1 cellular context compared by ENCODE assay signal in genomic region chr7:128409435-128410091, GRCh38.
TF ChIP-seq lines count a peak whose summit lies in the region.

Gene IMPDH1, minus strand, starts transcription at chr7:128409982. Its CDS starts 81 bp downstream, at chr7:128409901.

TF ChIP-seq in HepG2, 621 proteins besides CTCF, POLR2A, EP300 and RAD21 (continued from another document and continues in another):
- TF ChIP-seq, protein P1, sequence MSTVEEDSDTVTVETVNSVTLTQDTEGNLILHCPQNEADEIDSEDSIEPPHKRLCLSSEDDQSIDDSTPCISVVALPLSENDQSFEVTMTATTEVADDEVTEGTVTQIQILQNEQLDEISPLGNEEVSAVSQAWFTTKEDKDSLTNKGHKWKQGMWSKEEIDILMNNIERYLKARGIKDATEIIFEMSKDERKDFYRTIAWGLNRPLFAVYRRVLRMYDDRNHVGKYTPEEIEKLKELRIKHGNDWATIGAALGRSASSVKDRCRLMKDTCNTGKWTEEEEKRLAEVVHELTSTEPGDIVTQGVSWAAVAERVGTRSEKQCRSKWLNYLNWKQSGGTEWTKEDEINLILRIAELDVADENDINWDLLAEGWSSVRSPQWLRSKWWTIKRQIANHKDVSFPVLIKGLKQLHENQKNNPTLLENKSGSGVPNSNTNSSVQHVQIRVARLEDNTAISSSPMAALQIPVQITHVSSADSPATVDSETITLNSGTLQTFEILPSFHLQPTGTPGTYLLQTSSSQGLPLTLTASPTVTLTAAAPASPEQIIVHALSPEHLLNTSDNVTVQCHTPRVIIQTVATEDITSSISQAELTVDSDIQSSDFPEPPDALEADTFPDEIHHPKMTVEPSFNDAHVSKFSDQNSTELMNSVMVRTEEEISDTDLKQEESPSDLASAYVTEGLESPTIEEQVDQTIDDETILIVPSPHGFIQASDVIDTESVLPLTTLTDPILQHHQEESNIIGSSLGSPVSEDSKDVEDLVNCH (CRISPR knock-in tag; IDR thresholded peaks at IDR 0.05) = no peak
- no peak for TF ChIP-seq EHMT2 (IDR thresholded peaks at IDR 0.05; ENCODE audit: borderline replicate concordance, low read depth, low read length)
- no peak for TF ChIP-seq ZFP37 (CRISPR knock-in tag; IDR thresholded peaks at IDR 0.05; ENCODE audit: borderline replicate concordance)
- TF ChIP-seq, protein P2, sequence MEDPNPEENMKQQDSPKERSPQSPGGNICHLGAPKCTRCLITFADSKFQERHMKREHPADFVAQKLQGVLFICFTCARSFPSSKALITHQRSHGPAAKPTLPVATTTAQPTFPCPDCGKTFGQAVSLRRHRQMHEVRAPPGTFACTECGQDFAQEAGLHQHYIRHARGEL (CRISPR knock-in tag; IDR thresholded peaks at IDR 0.05) = no peak
- no peak for TF ChIP-seq SOX6 (IDR thresholded peaks at IDR 0.05)
- no peak for TF ChIP-seq SOX6 (CRISPR knock-in tag; IDR thresholded peaks at IDR 0.05)
- no peak for TF ChIP-seq ZBTB46 (CRISPR knock-in tag; IDR thresholded peaks at IDR 0.05; ENCODE audit: borderline replicate concordance)
- TF ChIP-seq ZNF629 (CRISPR knock-in tag; conservative IDR thresholded peaks at IDR 0.05) = no peak
- no peak for TF ChIP-seq ZNF30 (CRISPR knock-in tag; IDR thresholded peaks at IDR 0.05)
- peak; percentile 74; the same call in 1 of the 2 replicates for TF ChIP-seq ZNF770 (CRISPR knock-in tag; IDR thresholded peaks at IDR 0.05)
- TF ChIP-seq KIAA2018 (CRISPR knock-in tag; IDR thresholded peaks at IDR 0.05; ENCODE audit: borderline replicate concordance) = no peak
- TF ChIP-seq STAT5B (CRISPR knock-in tag; IDR thresholded peaks at IDR 0.05) = no peak
- TF ChIP-seq, protein P3, sequence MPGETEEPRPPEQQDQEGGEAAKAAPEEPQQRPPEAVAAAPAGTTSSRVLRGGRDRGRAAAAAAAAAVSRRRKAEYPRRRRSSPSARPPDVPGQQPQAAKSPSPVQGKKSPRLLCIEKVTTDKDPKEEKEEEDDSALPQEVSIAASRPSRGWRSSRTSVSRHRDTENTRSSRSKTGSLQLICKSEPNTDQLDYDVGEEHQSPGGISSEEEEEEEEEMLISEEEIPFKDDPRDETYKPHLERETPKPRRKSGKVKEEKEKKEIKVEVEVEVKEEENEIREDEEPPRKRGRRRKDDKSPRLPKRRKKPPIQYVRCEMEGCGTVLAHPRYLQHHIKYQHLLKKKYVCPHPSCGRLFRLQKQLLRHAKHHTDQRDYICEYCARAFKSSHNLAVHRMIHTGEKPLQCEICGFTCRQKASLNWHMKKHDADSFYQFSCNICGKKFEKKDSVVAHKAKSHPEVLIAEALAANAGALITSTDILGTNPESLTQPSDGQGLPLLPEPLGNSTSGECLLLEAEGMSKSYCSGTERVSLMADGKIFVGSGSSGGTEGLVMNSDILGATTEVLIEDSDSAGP (CRISPR knock-in tag; IDR thresholded peaks at IDR 0.05; ENCODE audit: borderline replicate concordance) = 0 out of 2 replicates have a peak, but pooled peaks have one; percentile 21
- TF ChIP-seq, protein P4, sequence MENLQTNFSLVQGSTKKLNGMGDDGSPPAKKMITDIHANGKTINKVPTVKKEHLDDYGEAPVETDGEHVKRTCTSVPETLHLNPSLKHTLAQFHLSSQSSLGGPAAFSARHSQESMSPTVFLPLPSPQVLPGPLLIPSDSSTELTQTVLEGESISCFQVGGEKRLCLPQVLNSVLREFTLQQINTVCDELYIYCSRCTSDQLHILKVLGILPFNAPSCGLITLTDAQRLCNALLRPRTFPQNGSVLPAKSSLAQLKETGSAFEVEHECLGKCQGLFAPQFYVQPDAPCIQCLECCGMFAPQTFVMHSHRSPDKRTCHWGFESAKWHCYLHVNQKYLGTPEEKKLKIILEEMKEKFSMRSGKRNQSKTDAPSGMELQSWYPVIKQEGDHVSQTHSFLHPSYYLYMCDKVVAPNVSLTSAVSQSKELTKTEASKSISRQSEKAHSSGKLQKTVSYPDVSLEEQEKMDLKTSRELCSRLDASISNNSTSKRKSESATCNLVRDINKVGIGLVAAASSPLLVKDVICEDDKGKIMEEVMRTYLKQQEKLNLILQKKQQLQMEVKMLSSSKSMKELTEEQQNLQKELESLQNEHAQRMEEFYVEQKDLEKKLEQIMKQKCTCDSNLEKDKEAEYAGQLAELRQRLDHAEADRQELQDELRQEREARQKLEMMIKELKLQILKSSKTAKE (CRISPR knock-in tag; IDR thresholded peaks at IDR 0.05; ENCODE audit: borderline replicate concordance) = no peak
- TF ChIP-seq ZSCAN30 (CRISPR knock-in tag; IDR thresholded peaks at IDR 0.05) = no peak
- TF ChIP-seq DDIT3 (CRISPR knock-in tag; IDR thresholded peaks at IDR 0.05) = no peak
- TF ChIP-seq, protein P5, sequence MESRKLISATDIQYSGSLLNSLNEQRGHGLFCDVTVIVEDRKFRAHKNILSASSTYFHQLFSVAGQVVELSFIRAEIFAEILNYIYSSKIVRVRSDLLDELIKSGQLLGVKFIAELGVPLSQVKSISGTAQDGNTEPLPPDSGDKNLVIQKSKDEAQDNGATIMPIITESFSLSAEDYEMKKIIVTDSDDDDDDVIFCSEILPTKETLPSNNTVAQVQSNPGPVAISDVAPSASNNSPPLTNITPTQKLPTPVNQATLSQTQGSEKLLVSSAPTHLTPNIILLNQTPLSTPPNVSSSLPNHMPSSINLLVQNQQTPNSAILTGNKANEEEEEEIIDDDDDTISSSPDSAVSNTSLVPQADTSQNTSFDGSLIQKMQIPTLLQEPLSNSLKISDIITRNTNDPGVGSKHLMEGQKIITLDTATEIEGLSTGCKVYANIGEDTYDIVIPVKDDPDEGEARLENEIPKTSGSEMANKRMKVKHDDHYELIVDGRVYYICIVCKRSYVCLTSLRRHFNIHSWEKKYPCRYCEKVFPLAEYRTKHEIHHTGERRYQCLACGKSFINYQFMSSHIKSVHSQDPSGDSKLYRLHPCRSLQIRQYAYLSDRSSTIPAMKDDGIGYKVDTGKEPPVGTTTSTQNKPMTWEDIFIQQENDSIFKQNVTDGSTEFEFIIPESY (CRISPR knock-in tag; IDR thresholded peaks at IDR 0.05) = no peak
- TF ChIP-seq CCAR2 (optimal IDR thresholded peaks at IDR 0.05; ENCODE audit: low read depth, low read length) = no peak
- no peak for TF ChIP-seq KDM3A (CRISPR knock-in tag; IDR thresholded peaks at IDR 0.05; ENCODE audit: low read depth)
- TF ChIP-seq ZNF552 (CRISPR knock-in tag; IDR thresholded peaks at IDR 0.05; ENCODE audit: borderline replicate concordance) = no peak
- TF ChIP-seq JUND (CRISPR knock-in tag; IDR thresholded peaks at IDR 0.05) = no peak
- TF ChIP-seq, protein P6, sequence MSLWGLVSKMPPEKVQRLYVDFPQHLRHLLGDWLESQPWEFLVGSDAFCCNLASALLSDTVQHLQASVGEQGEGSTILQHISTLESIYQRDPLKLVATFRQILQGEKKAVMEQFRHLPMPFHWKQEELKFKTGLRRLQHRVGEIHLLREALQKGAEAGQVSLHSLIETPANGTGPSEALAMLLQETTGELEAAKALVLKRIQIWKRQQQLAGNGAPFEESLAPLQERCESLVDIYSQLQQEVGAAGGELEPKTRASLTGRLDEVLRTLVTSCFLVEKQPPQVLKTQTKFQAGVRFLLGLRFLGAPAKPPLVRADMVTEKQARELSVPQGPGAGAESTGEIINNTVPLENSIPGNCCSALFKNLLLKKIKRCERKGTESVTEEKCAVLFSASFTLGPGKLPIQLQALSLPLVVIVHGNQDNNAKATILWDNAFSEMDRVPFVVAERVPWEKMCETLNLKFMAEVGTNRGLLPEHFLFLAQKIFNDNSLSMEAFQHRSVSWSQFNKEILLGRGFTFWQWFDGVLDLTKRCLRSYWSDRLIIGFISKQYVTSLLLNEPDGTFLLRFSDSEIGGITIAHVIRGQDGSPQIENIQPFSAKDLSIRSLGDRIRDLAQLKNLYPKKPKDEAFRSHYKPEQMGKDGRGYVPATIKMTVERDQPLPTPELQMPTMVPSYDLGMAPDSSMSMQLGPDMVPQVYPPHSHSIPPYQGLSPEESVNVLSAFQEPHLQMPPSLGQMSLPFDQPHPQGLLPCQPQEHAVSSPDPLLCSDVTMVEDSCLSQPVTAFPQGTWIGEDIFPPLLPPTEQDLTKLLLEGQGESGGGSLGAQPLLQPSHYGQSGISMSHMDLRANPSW (CRISPR knock-in tag; IDR thresholded peaks at IDR 0.05; ENCODE audit: borderline replicate concordance) = no peak
